ENCODE assay signal across 10 cellular contexts in genomic region chr5:102971693-102972293, GRCh38.
DNase-seq lines count a peak whose midpoint lies in the region; ATAC-seq and TF ChIP-seq lines count a peak whose summit lies in the region.
"Had no signal": no experiment of that assay in that cellular context is flagged by ENCODE, and none has a peak within 500 bp of the region (broad histone marks: within the 10 kb centered on the region; RNA-seq: fewer than 3 reads in every experiment).

No MANE protein-coding gene starts in this region.

- H3K9me3 ChIP-seq in heart left ventricle (peaks cover 0 to 4% (median 0%) of the 10 kb centered on the region in 12 donors), transverse colon (no peaks in the 10 kb centered on the region)

- H3K4me3 ChIP-seq in GM06990 (replicated peaks; ENCODE audit: low read depth, low read length) = no peak overlapping the region
- no peak overlapping the region for H3K4me3 ChIP-seq in HFF-Myc (replicated peaks; ENCODE audit: low read depth, low read length)
- H3K4me3 ChIP-seq in heart left ventricle = no peak overlapping the region
- H3K4me3 ChIP-seq in transverse colon = no peak overlapping the region
- H3K4me3 ChIP-seq: SK-N-MC had no signal

- TF ChIP-seq EP300 in transverse colon (IDR thresholded peaks at IDR 0.05; ENCODE audit: low read depth) = no peak

- WGBS in heart left ventricle, 4 donors = 83 to 99% (median 87%) methylated on average over 1 of the region's 1 CpG
- 75 to 82% methylated on average over 1 of the region's 1 CpG for WGBS in transverse colon (ENCODE audit: low coverage in 1 of 2), 2 donors

- TF ChIP-seq CTCF in GM06990 (IDR thresholded peaks at IDR 0.05; ENCODE audit: insufficient read depth, low read length, poor library complexity, severe bottlenecking) = peak; percentile 41
- TF ChIP-seq CTCF in HFF-Myc (IDR thresholded peaks at IDR 0.05; ENCODE audit: low read depth, low read length, missing control alignments) = peak; percentile 51
- peak in 11 of 12 donors; percentile 27 to 62 (median 46) for TF ChIP-seq CTCF in heart left ventricle (IDR thresholded peaks at IDR 0.05)
- TF ChIP-seq CTCF in transverse colon (IDR thresholded peaks at IDR 0.05) = peak; percentile 28 to 44 (median 37)

- ATAC-seq in SK-N-SH treated with all-trans-retinoic acid at 6 μM for 48 hours (peak; percentile 86), heart left ventricle (peak in 2 of 4 donors; percentile 52 to 53)
- ATAC-seq in activated CD4-positive, CD25-positive, alpha-beta regulatory T cell treated with anti-CD3 and anti-CD28 coated beads, Interleukin-2, amount 50 U/mL, for 24 hours = no peak

- in situ Hi-C loops in transverse colon (cut with MboI; ENCODE audit: low pct_ligation_motif_present in 1 of 4, low pct_unique_long_range_greater_than_20kb in 1 of 4, low sequenced_read_pairs in 3 of 4) = loop anchor here in 1 of 4 donors (25.0 kb wide), 1 partner anchor 184 kb away; no protein-coding TSS in a partner anchor

- no peak for DNase-seq in GM06990 (ENCODE audit: extremely low read depth, insufficient read length)
- peak; percentile 17 for DNase-seq in HFF-Myc (ENCODE audit: extremely low read depth, low read depth)
- DNase-seq in heart left ventricle = no peak
- no peak for DNase-seq in transverse colon
- no peak for DNase-seq in NCI-H524 treated with DMSO at 0.1 percent for 48 hours (lab: John Stamatoyannopoulos, UW)
- no peak for DNase-seq in OCI-M2 (lab: John Stamatoyannopoulos, UW; ENCODE audit: unreplicated experiment)
- DNase-seq: naive B cell had no signal

- no peaks in the 10 kb centered on the region for H3K36me3 ChIP-seq in GM06990 (ENCODE audit: control insufficient read depth, insufficient read depth, low read length)
- peaks cover 0 to 47% (median 8%) of the 10 kb centered on the region in 9 donors for H3K36me3 ChIP-seq in heart left ventricle
- H3K36me3 ChIP-seq in transverse colon = no peaks in the 10 kb centered on the region

- intact Hi-C loops in heart left ventricle (cut with DNase I) = loop anchor here in 8 of 10 donors (5.0 to 10.0 kb wide), 5 partner anchors 187 to 389 kb away; no protein-coding TSS in a partner anchor
- intact Hi-C loops in transverse colon (cut with DNase I; ENCODE audit: low total_unique reads) = no loop called here

- H3K27ac ChIP-seq in heart left ventricle (no peak overlapping the region), transverse colon (no peak overlapping the region)
- H3K27ac ChIP-seq: SK-N-MC had no signal

- peaks cover 0 to 16% (median 5%) of the 10 kb centered on the region in 12 donors for H3K4me1 ChIP-seq in heart left ventricle
- H3K4me1 ChIP-seq in transverse colon = no peaks in the 10 kb centered on the region

- H3K27me3 ChIP-seq in GM06990 (replicated peaks; ENCODE audit: control insufficient read depth, insufficient read depth, low read length) (no peaks in the 10 kb centered on the region), heart left ventricle (no peaks in the 10 kb centered on the region), transverse colon (no peaks in the 10 kb centered on the region)

- TF ChIP-seq POLR2A in heart left ventricle (IDR thresholded peaks at IDR 0.05) (no peak), transverse colon (IDR thresholded peaks at IDR 0.05) (no peak)

TF ChIP-seq in SK-N-SH treated with all-trans-retinoic acid at 6 μM for 48 hours, 23 proteins besides CTCF, POLR2A, EP300 and RAD21 (continues in another document):
- TF ChIP-seq TSHZ2 (CRISPR knock-in tag; IDR thresholded peaks at IDR 0.05) = no peak
- no peak for TF ChIP-seq TCF4 (CRISPR knock-in tag; IDR thresholded peaks at IDR 0.05; ENCODE audit: borderline replicate concordance)
- no peak for TF ChIP-seq BACH2 (CRISPR knock-in tag; IDR thresholded peaks at IDR 0.05; ENCODE audit: borderline replicate concordance)
- TF ChIP-seq ZNF70 (CRISPR knock-in tag; IDR thresholded peaks at IDR 0.05) = no peak
- no peak for TF ChIP-seq ZNF565 (CRISPR knock-in tag; conservative IDR thresholded peaks at IDR 0.05; ENCODE audit: low read depth)
- TF ChIP-seq ZFP3 (CRISPR knock-in tag; IDR thresholded peaks at IDR 0.05) = no peak
- TF ChIP-seq CSRNP3 (CRISPR knock-in tag; IDR thresholded peaks at IDR 0.05) = no peak
- no peak for TF ChIP-seq TOX (CRISPR knock-in tag; IDR thresholded peaks at IDR 0.05; ENCODE audit: borderline replicate concordance)
- TF ChIP-seq ISL1 (CRISPR knock-in tag; IDR thresholded peaks at IDR 0.05) = no peak
- TF ChIP-seq SNAI2 (CRISPR knock-in tag; IDR thresholded peaks at IDR 0.05) = no peak
- TF ChIP-seq ARNTL (CRISPR knock-in tag; IDR thresholded peaks at IDR 0.05; ENCODE audit: borderline replicate concordance, low read depth) = no peak
- TF ChIP-seq ZFP30 (CRISPR knock-in tag; IDR thresholded peaks at IDR 0.05) = no peak
- TF ChIP-seq CSDC2 (CRISPR knock-in tag; IDR thresholded peaks at IDR 0.05) = no peak
- no peak for TF ChIP-seq ZC3H10 (CRISPR knock-in tag; IDR thresholded peaks at IDR 0.05)
- TF ChIP-seq PATZ1 (CRISPR knock-in tag; IDR thresholded peaks at IDR 0.05; ENCODE audit: borderline replicate concordance) = no peak
- no peak for TF ChIP-seq POU6F1 (CRISPR knock-in tag; IDR thresholded peaks at IDR 0.05; ENCODE audit: borderline replicate concordance, low read depth)
